8 cellular contexts compared by ENCODE assay signal in genomic region chrX:14029039-14029424, GRCh38. TPM values are rescaled to one million over a fixed set of nuclear protein-coding genes. Genes with fewer than 3 reads are reported as not detected.
DNase-seq lines count a peak whose midpoint lies in the region; ATAC-seq lines count a peak whose summit lies in the region.

No MANE protein-coding gene starts in this region.

- H3K4me3 Mint-ChIP-seq in CD8-positive, alpha-beta memory T cell = peak overlapping the region; percentile 90 to 98 (median 96)
- H3K4me3 Mint-ChIP-seq in central memory CD8-positive, alpha-beta T cell = peak overlapping the region; percentile 96

- DNase-seq in CD8-positive, alpha-beta memory T cell = no peak
- DNase-seq in NCI-H146 (lab: John Stamatoyannopoulos, UW) (peak; percentile 53), DMS153 treated with DMSO at 0.1 percent for 48 hours (lab: John Stamatoyannopoulos, UW; ENCODE audit: unreplicated experiment) (no peak)
- no peak for DNase-seq in central memory CD8-positive, alpha-beta T cell (ENCODE audit: low spot score in 2 of 2)

- H3K4me3 ChIP-seq in CD8-positive, alpha-beta memory T cell (ENCODE audit: low read length) = peak overlapping the region; percentile 62
- peak overlapping the region; percentile 87 for H3K4me3 ChIP-seq in mucosa of rectum (ENCODE audit: low read length in 2 of 2)

- H3K27me3 ChIP-seq in CD8-positive, alpha-beta memory T cell (ENCODE audit: insufficient read depth, low read length, poor library complexity, severe bottlenecking) = no peaks in the 10 kb centered on the region
- peaks cover 0 to 4% of the 10 kb centered on the region in 2 donors for H3K27me3 ChIP-seq in mucosa of rectum (ENCODE audit: control insufficient read depth in 2 of 2, insufficient read depth in 2 of 2, low read length in 2 of 2)

- H3K27me3 Mint-ChIP-seq in CD8-positive, alpha-beta memory T cell = peaks cover 4 to 8% of the 10 kb centered on the region in 2 donors
- H3K27me3 Mint-ChIP-seq in central memory CD8-positive, alpha-beta T cell = no peaks in the 10 kb centered on the region

- H3K9ac ChIP-seq in mucosa of rectum (ENCODE audit: low read depth in 1 of 2, low read length in 2 of 2) = peak overlapping the region; percentile 48 to 74

- no peaks in the 10 kb centered on the region for H3K36me3 ChIP-seq in CD8-positive, alpha-beta memory T cell (ENCODE audit: insufficient read depth, low read length)
- no peaks in the 10 kb centered on the region for H3K36me3 ChIP-seq in mucosa of rectum (ENCODE audit: control insufficient read depth in 2 of 2, insufficient read depth in 2 of 2, low read length in 2 of 2)

- CTCF ChIA-PET in CD8-positive, alpha-beta memory T cell (lab: Charles Lee) = interaction anchor here (0.8 to 1.4 kb wide), 3 partner anchors 376 to 524 kb away, joined by 3 to 4 read pairs (median 3); partner anchors contain the start of gene TCEANC

- H3K9me3 ChIP-seq in CD8-positive, alpha-beta memory T cell (ENCODE audit: low read length) = no peaks in the 10 kb centered on the region
- no peaks in the 10 kb centered on the region for H3K9me3 ChIP-seq in mucosa of rectum (ENCODE audit: control insufficient read depth in 2 of 2, low read length in 2 of 2)

- H3K27ac Mint-ChIP-seq in CD8-positive, alpha-beta memory T cell = peak overlapping the region; percentile 98 to 100 (median 100)
- H3K27ac Mint-ChIP-seq in central memory CD8-positive, alpha-beta T cell (ENCODE audit: low read depth) = peak overlapping the region; percentile 99

- peaks cover 34% of the 10 kb centered on the region for H3K4me1 ChIP-seq in CD8-positive, alpha-beta memory T cell (ENCODE audit: insufficient read depth, low read length)
- peaks cover 0 to 3% of the 10 kb centered on the region in 2 donors for H3K4me1 ChIP-seq in mucosa of rectum (ENCODE audit: control insufficient read depth in 2 of 2, insufficient read depth in 2 of 2, low read length in 2 of 2)

- H3K9me3 Mint-ChIP-seq in CD8-positive, alpha-beta memory T cell = no peaks in the 10 kb centered on the region
- H3K9me3 Mint-ChIP-seq in central memory CD8-positive, alpha-beta T cell = no peaks in the 10 kb centered on the region

- ATAC-seq in central memory CD8-positive, alpha-beta T cell (replicated peaks; ENCODE audit: extremely low read depth, poor library complexity, severe bottlenecking) = no peak
- ATAC-seq in GM18517 (IDR thresholded peaks at IDR 0.05; ENCODE audit: unreplicated experiment) (no peak), GM21737 (IDR thresholded peaks at IDR 0.05; ENCODE audit: unreplicated experiment) (no peak), GM21576 (IDR thresholded peaks at IDR 0.05; ENCODE audit: unreplicated experiment) (no peak)

- peak overlapping the region; percentile 88 for H3K27ac ChIP-seq in CD8-positive, alpha-beta memory T cell (ENCODE audit: low read depth, low read length)
- H3K27ac ChIP-seq in mucosa of rectum (ENCODE audit: low read depth in 2 of 2, low read length in 2 of 2) = peak overlapping the region; percentile 62 to 73

- H3K4me1 Mint-ChIP-seq in CD8-positive, alpha-beta memory T cell = peaks cover 42 to 47% (median 47%) of the 10 kb centered on the region in 3 donors
- peaks cover 8% of the 10 kb centered on the region for H3K4me1 Mint-ChIP-seq in central memory CD8-positive, alpha-beta T cell

- H3K36me3 Mint-ChIP-seq in CD8-positive, alpha-beta memory T cell = peaks cover 0 to 5% (median 4%) of the 10 kb centered on the region in 3 donors
- H3K36me3 Mint-ChIP-seq in central memory CD8-positive, alpha-beta T cell (ENCODE audit: insufficient read depth) = peaks cover 5% of the 10 kb centered on the region

- POLR2A ChIA-PET in CD8-positive, alpha-beta memory T cell (lab: Charles Lee) = interaction anchor here (0.8 kb wide), 1 partner anchor 293 kb away, joined by 3 read pairs; no protein-coding TSS in a partner anchor

RNA-seq across cellular contexts. Expression of gene GEMIN8, which starts 0.7 kb away (rescaled TPM):
- 10 to 100 TPM; 10.4 to 13.3 TPM for total RNA-seq in CD8-positive, alpha-beta memory T cell
- polyA plus RNA-seq in CD8-positive, alpha-beta memory T cell = 27.9 TPM
